2 cellular contexts compared by ENCODE assay signal in genomic region chrX:1925053-1925481, GRCh38.
TF ChIP-seq lines count a peak whose summit lies in the region.

No MANE protein-coding gene starts in this region.

TF ChIP-seq in H1, 55 proteins besides CTCF, POLR2A, EP300 and RAD21 (continues in another document):
- TF ChIP-seq JUND (IDR thresholded peaks at IDR 0.05; ENCODE audit: low read length) (peak; percentile 59), CBX8 (IDR thresholded peaks at IDR 0.05; ENCODE audit: borderline replicate concordance, low read depth, low read length) (no peak), GABPA (IDR thresholded peaks at IDR 0.05; ENCODE audit: borderline replicate concordance, insufficient read depth, low read length) (no peak), HDAC6 (IDR thresholded peaks at IDR 0.05; ENCODE audit: low read depth, low read length) (no peak), ZNF274 (IDR thresholded peaks at IDR 0.05; ENCODE audit: borderline replicate concordance, extremely low read depth, low read length) (no peak), SIN3A (conservative IDR thresholded peaks at IDR 0.05 in 1 of 2, IDR thresholded peaks at IDR 0.05 in 1 of 2; ENCODE audit: low read depth in 1 of 2, low read length in 2 of 2) (0 out of 4 replicates have a peak, but pooled peaks of 1 of the 2 experiments have one; percentile 45), KDM5A (IDR thresholded peaks at IDR 0.05; ENCODE audit: low read length) (no peak), SP2 (IDR thresholded peaks at IDR 0.05; ENCODE audit: low read length) (no peak), KDM4A (IDR thresholded peaks at IDR 0.05; ENCODE audit: low read depth, low read length, severe bottlenecking) (no peak), NANOG (IDR thresholded peaks at IDR 0.05; ENCODE audit: insufficient read depth, low read depth, low read length, poor library complexity, severe bottlenecking) (no peak), MAX (IDR thresholded peaks at IDR 0.05) (0 out of 2 replicates have a peak, but pooled peaks have one; percentile 12), TAF1 (IDR thresholded peaks at IDR 0.05; ENCODE audit: low read depth, low read length) (0 out of 2 replicates have a peak, but pooled peaks have one; percentile 41), SP1 (IDR thresholded peaks at IDR 0.05; ENCODE audit: low read depth, low read length) (peak; percentile 68; the same call in 1 of the 2 replicates), BCL11A (IDR thresholded peaks at IDR 0.05; ENCODE audit: low read depth in 2 of 2, low read length in 2 of 2) (no peak), HDAC2 (IDR thresholded peaks at IDR 0.05; ENCODE audit: borderline replicate concordance in 1 of 2, low read depth in 2 of 2, low read length in 2 of 2) (peak in 1 of 2 experiments; percentile 86; a peak in 2 of 4 replicates), TCF12 (IDR thresholded peaks at IDR 0.05; ENCODE audit: low read depth, low read length) (peak; percentile 92), CREB1 (IDR thresholded peaks at IDR 0.05) (0 out of 2 replicates have a peak, but pooled peaks have one; percentile 10), CHD7 (IDR thresholded peaks at IDR 0.05; ENCODE audit: insufficient replicate concordance, low read length) (peak; percentile 47), RXRA (IDR thresholded peaks at IDR 0.05; ENCODE audit: insufficient read depth, low read depth, low read length) (0 out of 2 replicates have a peak, but pooled peaks have one; percentile 77)

TF ChIP-seq in neural cell, 6 proteins besides CTCF, POLR2A, EP300 and RAD21:
- TF ChIP-seq REST (IDR thresholded peaks at IDR 0.05; ENCODE audit: borderline replicate concordance) (peak; percentile 61), SMC3 (conservative IDR thresholded peaks at IDR 0.05; ENCODE audit: poor library complexity) (peak; percentile 51), TAF1 (IDR thresholded peaks at IDR 0.05; ENCODE audit: low read depth) (no peak), POLR2AphosphoS5 (IDR thresholded peaks at IDR 0.05) (peak; percentile 59)
